ENCODE assay signal across 1 cellular context in the genomic region with DNA sequence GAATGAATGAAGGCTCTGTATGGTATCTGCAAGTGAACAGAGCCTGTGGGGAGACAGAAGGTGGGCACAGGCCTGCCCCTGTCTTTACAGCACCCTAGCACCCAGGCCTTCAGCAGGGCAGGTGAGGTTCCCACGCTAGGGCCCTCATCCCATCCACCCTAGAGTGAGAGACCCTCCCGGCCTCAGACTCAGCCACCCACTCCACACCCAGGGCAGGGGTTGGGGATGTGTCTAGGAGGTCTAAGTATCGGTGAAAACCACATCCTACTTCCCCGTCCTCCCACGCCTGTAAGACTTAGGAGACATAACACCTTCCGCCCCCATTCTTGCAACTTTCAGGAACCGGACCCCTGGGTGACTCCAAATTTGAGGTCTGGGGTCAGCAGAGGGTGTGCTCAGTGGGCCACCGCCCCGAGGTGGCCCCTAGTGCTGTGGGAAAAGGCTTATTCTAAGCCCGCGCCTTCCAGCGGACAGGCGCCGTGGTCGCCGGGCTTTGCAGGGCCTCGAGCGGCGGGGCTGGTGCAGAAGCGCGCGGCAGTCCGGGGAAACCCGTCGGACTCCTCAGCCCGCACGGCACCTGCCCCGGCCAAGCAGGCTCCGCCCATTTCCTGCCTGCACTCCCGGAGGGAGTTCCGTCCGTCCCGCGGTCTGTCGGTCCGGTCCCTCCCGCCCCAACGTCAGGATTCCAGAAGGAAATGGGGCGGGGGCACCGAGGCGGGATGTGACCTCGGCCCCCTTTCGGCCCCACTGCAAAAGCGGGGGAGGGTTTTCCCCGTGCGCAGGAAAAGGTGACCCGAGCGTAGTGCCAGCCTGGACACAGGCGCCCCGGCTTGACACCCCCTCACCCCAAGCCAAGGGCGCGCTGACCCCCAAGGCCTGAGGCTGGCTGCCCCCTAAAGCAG.
TF ChIP-seq lines count a peak whose summit lies in the region.

No MANE protein-coding gene starts in this region.

TF ChIP-seq in K562, 482 proteins besides CTCF, POLR2A, EP300 and RAD21 (continued from another document and continues in another):
- TF ChIP-seq, protein P1, sequence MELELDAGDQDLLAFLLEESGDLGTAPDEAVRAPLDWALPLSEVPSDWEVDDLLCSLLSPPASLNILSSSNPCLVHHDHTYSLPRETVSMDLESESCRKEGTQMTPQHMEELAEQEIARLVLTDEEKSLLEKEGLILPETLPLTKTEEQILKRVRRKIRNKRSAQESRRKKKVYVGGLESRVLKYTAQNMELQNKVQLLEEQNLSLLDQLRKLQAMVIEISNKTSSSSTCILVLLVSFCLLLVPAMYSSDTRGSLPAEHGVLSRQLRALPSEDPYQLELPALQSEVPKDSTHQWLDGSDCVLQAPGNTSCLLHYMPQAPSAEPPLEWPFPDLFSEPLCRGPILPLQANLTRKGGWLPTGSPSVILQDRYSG (tag; conservative IDR thresholded peaks at IDR 0.05; ENCODE audit: low read depth), result no peak
- TF ChIP-seq CHD1 (IDR thresholded peaks at IDR 0.05; ENCODE audit: low read length) (peak; percentile 6), ZFPM2 (CRISPR knock-in tag; IDR thresholded peaks at IDR 0.05) (no peak), ESRRB (CRISPR knock-in tag; IDR thresholded peaks at IDR 0.05; ENCODE audit: borderline replicate concordance) (no peak), TAF9B (IDR thresholded peaks at IDR 0.05; ENCODE audit: partially characterized antibody) (no peak), FOXK2 (conservative IDR thresholded peaks at IDR 0.05 in 1 of 2, IDR thresholded peaks at IDR 0.05 in 1 of 2; ENCODE audit: low read depth in 2 of 2) (no peak), HNRNPLL (IDR thresholded peaks at IDR 0.05; ENCODE audit: low read depth, low read length, poor library complexity, severe bottlenecking) (peak; percentile 51), NR3C1 (CRISPR knock-in tag; IDR thresholded peaks at IDR 0.05) (no peak), ZNF583 (CRISPR knock-in tag; IDR thresholded peaks at IDR 0.05) (0 out of 2 replicates have a peak, but pooled peaks have one; percentile 25), POLR3G (IDR thresholded peaks at IDR 0.05; ENCODE audit: extremely low read depth, insufficient read length, insufficient replicate concordance) (no peak), RBM39 (optimal IDR thresholded peaks at IDR 0.05; ENCODE audit: low read depth, low read length) (no peak), TCF7 (IDR thresholded peaks at IDR 0.05; ENCODE audit: borderline replicate concordance) (no peak), SUPT5H (IDR thresholded peaks at IDR 0.05) (peak; percentile 55), DACH1 (IDR thresholded peaks at IDR 0.05; ENCODE audit: partially characterized antibody) (no peak), ELF2 (CRISPR knock-in tag; IDR thresholded peaks at IDR 0.05) (no peak), NBN (IDR thresholded peaks at IDR 0.05; ENCODE audit: low read depth) (no peak), HIVEP1 (CRISPR knock-in tag; IDR thresholded peaks at IDR 0.05) (no peak), TEAD1 (CRISPR knock-in tag; IDR thresholded peaks at IDR 0.05) (no peak), HDAC2 (IDR thresholded peaks at IDR 0.05) (no peak), BMI1 (IDR thresholded peaks at IDR 0.05; ENCODE audit: low read length) (no peak), NFIC (IDR thresholded peaks at IDR 0.05) (0 out of 2 replicates have a peak, but pooled peaks have one; percentile 3), MCM3 (IDR thresholded peaks at IDR 0.05) (no peak), NONO (IDR thresholded peaks at IDR 0.05; ENCODE audit: low read depth in 2 of 2, low read length in 1 of 2) (no peak), ZNF232 (CRISPR knock-in tag; IDR thresholded peaks at IDR 0.05) (no peak), JUND (IDR thresholded peaks at IDR 0.05; ENCODE audit: borderline replicate concordance, low read depth, low read length) (no peak), JUND (tag; IDR thresholded peaks at IDR 0.05; ENCODE audit: borderline replicate concordance, low read depth, low read length) (no peak), CBX2 (IDR thresholded peaks at IDR 0.05; ENCODE audit: insufficient read depth, low read length, poor library complexity, severe bottlenecking) (no peak), SMARCB1 (IDR thresholded peaks at IDR 0.05; ENCODE audit: insufficient read length, low read depth) (no peak), KAT2B (IDR thresholded peaks at IDR 0.05; ENCODE audit: low read depth, low read length) (no peak)
- TF ChIP-seq, protein P2, sequence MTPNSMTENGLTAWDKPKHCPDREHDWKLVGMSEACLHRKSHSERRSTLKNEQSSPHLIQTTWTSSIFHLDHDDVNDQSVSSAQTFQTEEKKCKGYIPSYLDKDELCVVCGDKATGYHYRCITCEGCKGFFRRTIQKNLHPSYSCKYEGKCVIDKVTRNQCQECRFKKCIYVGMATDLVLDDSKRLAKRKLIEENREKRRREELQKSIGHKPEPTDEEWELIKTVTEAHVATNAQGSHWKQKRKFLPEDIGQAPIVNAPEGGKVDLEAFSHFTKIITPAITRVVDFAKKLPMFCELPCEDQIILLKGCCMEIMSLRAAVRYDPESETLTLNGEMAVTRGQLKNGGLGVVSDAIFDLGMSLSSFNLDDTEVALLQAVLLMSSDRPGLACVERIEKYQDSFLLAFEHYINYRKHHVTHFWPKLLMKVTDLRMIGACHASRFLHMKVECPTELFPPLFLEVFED (CRISPR knock-in tag; conservative IDR thresholded peaks at IDR 0.05), result no peak
- TF ChIP-seq, protein P3, sequence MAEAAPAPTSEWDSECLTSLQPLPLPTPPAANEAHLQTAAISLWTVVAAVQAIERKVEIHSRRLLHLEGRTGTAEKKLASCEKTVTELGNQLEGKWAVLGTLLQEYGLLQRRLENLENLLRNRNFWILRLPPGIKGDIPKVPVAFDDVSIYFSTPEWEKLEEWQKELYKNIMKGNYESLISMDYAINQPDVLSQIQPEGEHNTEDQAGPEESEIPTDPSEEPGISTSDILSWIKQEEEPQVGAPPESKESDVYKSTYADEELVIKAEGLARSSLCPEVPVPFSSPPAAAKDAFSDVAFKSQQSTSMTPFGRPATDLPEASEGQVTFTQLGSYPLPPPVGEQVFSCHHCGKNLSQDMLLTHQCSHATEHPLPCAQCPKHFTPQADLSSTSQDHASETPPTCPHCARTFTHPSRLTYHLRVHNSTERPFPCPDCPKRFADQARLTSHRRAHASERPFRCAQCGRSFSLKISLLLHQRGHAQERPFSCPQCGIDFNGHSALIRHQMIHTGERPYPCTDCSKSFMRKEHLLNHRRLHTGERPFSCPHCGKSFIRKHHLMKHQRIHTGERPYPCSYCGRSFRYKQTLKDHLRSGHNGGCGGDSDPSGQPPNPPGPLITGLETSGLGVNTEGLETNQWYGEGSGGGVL (CRISPR knock-in tag; IDR thresholded peaks at IDR 0.05), result no peak
- TF ChIP-seq, protein P4, sequence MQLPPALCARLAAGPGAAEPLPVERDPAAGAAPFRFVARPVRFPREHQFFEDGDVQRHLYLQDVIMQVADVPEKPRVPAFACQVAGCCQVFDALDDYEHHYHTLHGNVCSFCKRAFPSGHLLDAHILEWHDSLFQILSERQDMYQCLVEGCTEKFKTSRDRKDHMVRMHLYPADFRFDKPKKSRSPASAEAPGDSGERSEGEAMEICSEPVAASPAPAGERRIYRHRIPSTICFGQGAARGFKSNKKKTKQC (CRISPR knock-in tag; IDR thresholded peaks at IDR 0.05), result no peak
- TF ChIP-seq, protein P5, sequence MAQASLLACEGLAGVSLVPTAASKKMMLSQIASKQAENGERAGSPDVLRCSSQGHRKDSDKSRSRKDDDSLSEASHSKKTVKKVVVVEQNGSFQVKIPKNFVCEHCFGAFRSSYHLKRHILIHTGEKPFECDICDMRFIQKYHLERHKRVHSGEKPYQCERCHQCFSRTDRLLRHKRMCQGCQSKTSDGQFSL (CRISPR knock-in tag; IDR thresholded peaks at IDR 0.05), result no peak
- TF ChIP-seq, protein P5 (tag; IDR thresholded peaks at IDR 0.05), result no peak
- TF ChIP-seq, protein P6, sequence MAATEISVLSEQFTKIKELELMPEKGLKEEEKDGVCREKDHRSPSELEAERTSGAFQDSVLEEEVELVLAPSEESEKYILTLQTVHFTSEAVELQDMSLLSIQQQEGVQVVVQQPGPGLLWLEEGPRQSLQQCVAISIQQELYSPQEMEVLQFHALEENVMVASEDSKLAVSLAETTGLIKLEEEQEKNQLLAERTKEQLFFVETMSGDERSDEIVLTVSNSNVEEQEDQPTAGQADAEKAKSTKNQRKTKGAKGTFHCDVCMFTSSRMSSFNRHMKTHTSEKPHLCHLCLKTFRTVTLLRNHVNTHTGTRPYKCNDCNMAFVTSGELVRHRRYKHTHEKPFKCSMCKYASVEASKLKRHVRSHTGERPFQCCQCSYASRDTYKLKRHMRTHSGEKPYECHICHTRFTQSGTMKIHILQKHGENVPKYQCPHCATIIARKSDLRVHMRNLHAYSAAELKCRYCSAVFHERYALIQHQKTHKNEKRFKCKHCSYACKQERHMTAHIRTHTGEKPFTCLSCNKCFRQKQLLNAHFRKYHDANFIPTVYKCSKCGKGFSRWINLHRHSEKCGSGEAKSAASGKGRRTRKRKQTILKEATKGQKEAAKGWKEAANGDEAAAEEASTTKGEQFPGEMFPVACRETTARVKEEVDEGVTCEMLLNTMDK (IDR thresholded peaks at IDR 0.05; ENCODE audit: borderline replicate concordance, insufficient read depth, low read depth, low read length, poor library complexity, severe bottlenecking), result no peak
- TF ChIP-seq, protein P7, sequence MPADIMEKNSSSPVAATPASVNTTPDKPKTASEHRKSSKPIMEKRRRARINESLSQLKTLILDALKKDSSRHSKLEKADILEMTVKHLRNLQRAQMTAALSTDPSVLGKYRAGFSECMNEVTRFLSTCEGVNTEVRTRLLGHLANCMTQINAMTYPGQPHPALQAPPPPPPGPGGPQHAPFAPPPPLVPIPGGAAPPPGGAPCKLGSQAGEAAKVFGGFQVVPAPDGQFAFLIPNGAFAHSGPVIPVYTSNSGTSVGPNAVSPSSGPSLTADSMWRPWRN (IDR thresholded peaks at IDR 0.05; ENCODE audit: low read depth), result no peak
- TF ChIP-seq, protein P8, sequence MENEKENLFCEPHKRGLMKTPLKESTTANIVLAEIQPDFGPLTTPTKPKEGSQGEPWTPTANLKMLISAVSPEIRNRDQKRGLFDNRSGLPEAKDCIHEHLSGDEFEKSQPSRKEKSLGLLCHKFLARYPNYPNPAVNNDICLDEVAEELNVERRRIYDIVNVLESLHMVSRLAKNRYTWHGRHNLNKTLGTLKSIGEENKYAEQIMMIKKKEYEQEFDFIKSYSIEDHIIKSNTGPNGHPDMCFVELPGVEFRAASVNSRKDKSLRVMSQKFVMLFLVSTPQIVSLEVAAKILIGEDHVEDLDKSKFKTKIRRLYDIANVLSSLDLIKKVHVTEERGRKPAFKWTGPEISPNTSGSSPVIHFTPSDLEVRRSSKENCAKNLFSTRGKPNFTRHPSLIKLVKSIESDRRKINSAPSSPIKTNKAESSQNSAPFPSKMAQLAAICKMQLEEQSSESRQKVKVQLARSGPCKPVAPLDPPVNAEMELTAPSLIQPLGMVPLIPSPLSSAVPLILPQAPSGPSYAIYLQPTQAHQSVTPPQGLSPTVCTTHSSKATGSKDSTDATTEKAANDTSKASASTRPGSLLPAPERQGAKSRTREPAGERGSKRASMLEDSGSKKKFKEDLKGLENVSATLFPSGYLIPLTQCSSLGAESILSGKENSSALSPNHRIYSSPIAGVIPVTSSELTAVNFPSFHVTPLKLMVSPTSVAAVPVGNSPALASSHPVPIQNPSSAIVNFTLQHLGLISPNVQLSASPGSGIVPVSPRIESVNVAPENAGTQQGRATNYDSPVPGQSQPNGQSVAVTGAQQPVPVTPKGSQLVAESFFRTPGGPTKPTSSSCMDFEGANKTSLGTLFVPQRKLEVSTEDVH (IDR thresholded peaks at IDR 0.05; ENCODE audit: low read depth, partially characterized antibody), result peak; percentile 46
- TF ChIP-seq, protein P9, sequence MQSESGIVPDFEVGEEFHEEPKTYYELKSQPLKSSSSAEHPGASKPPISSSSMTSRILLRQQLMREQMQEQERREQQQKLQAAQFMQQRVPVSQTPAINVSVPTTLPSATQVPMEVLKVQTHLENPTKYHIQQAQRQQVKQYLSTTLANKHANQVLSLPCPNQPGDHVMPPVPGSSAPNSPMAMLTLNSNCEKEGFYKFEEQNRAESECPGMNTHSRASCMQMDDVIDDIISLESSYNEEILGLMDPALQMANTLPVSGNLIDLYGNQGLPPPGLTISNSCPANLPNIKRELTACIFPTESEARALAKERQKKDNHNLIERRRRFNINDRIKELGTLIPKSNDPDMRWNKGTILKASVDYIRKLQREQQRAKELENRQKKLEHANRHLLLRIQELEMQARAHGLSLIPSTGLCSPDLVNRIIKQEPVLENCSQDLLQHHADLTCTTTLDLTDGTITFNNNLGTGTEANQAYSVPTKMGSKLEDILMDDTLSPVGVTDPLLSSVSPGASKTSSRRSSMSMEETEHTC (IDR thresholded peaks at IDR 0.05), result no peak
- TF ChIP-seq, protein P10, sequence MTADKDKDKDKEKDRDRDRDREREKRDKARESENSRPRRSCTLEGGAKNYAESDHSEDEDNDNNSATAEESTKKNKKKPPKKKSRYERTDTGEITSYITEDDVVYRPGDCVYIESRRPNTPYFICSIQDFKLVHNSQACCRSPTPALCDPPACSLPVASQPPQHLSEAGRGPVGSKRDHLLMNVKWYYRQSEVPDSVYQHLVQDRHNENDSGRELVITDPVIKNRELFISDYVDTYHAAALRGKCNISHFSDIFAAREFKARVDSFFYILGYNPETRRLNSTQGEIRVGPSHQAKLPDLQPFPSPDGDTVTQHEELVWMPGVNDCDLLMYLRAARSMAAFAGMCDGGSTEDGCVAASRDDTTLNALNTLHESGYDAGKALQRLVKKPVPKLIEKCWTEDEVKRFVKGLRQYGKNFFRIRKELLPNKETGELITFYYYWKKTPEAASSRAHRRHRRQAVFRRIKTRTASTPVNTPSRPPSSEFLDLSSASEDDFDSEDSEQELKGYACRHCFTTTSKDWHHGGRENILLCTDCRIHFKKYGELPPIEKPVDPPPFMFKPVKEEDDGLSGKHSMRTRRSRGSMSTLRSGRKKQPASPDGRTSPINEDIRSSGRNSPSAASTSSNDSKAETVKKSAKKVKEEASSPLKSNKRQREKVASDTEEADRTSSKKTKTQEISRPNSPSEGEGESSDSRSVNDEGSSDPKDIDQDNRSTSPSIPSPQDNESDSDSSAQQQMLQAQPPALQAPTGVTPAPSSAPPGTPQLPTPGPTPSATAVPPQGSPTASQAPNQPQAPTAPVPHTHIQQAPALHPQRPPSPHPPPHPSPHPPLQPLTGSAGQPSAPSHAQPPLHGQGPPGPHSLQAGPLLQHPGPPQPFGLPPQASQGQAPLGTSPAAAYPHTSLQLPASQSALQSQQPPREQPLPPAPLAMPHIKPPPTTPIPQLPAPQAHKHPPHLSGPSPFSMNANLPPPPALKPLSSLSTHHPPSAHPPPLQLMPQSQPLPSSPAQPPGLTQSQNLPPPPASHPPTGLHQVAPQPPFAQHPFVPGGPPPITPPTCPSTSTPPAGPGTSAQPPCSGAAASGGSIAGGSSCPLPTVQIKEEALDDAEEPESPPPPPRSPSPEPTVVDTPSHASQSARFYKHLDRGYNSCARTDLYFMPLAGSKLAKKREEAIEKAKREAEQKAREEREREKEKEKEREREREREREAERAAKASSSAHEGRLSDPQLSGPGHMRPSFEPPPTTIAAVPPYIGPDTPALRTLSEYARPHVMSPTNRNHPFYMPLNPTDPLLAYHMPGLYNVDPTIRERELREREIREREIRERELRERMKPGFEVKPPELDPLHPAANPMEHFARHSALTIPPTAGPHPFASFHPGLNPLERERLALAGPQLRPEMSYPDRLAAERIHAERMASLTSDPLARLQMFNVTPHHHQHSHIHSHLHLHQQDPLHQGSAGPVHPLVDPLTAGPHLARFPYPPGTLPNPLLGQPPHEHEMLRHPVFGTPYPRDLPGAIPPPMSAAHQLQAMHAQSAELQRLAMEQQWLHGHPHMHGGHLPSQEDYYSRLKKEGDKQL (CRISPR knock-in tag; IDR thresholded peaks at IDR 0.05; ENCODE audit: borderline replicate concordance), result no peak
